ENCODE assay signal across 17 cellular contexts in genomic region chr15:39699531-39700110, GRCh38.
"Had no signal": no experiment of that assay in that cellular context is flagged by ENCODE, and none has a peak within 500 bp of the region (broad histone marks: within the 10 kb centered on the region; RNA-seq: fewer than 3 reads in every experiment).

No MANE protein-coding gene starts in this region.

- H3K27me3 ChIP-seq: gastrocnemius medialis, ovary, spleen, testis, upper lobe of left lung had no signal

- H3K4me3 ChIP-seq: gastrocnemius medialis, ovary, spleen, testis, upper lobe of left lung had no signal

- FAIRE-seq: islet of Langerhans had no signal

- H3K9me3 ChIP-seq: gastrocnemius medialis, ovary, spleen, testis, upper lobe of left lung had no signal

- H3K27ac ChIP-seq: gastrocnemius medialis, ovary, spleen, testis, upper lobe of left lung had no signal

- H3K36me3 ChIP-seq: gastrocnemius medialis, ovary, spleen, upper lobe of left lung had no signal

- DNase-seq: activated CD4-positive, alpha-beta T cell treated with anti-CD3 and anti-CD28 coated beads, Interleukin-2, amount 50 U/mL, for 1 hour; activated naive CD4-positive, alpha-beta T cell treated with Interleukin-2 at 50 U/mL for 16 hours; anterior cingulate cortex; cerebellar nuclear complex; effector memory CD8-positive, alpha-beta T cell; gastrocnemius medialis; mammary epithelial cell; ovary; spleen; stimulated activated naive CD8-positive, alpha-beta T cell treated with anti-CD3 and anti-CD28 coated beads, Interleukin-15, amount 100 ng/mL, for 72 hours; SW 1271; testis; upper lobe of left lung had no signal

- H3K4me1 ChIP-seq: gastrocnemius medialis, spleen, testis, upper lobe of left lung had no signal

- ATAC-seq: activated CD4-positive, CD25-positive, alpha-beta regulatory T cell treated with anti-CD3 and anti-CD28 coated beads, Interleukin-2, amount 50 U/mL, for 24 hours; activated T-helper 17 cell treated with anti-CD3 and anti-CD28 coated beads, Interleukin-2, amount 50 U/mL, for 72 hours; effector memory CD8-positive, alpha-beta T cell; gastrocnemius medialis; sciatic nerve; stimulated activated naive CD8-positive, alpha-beta T cell treated with anti-CD3 and anti-CD28 coated beads, Interleukin-15, amount 100 ng/mL, for 72 hours had no signal
